In the genomic region with DNA sequence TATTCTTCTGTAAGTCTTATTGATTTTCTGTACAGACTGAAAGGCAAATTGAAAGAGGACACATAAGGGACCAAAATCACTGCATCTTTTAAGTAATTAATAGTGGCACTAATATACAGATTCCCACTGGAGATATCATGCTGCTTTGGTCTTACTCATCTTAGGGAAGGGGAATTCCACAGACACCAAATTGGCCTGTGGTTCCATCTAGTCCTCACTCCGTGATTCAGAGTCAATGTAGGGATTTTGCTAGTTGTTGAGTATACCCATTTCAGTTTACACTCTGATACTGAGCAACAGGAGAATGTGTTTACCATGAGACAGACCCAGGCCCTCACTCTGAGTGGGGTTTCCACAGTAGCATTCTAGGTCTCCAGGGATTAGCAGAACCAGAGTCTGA, we compare ENCODE assay signal across 23 cellular contexts. TPM values are rescaled to one million over a fixed set of nuclear protein-coding genes. Genes with fewer than 3 reads are reported as not detected.
DNase-seq lines count a peak whose midpoint lies in the region; ATAC-seq, FAIRE-seq and TF ChIP-seq lines count a peak whose summit lies in the region.
"Had no signal": no experiment of that assay in that cellular context is flagged by ENCODE, and none has a peak within 500 bp of the region (broad histone marks: within the 10 kb centered on the region; RNA-seq: fewer than 3 reads in every experiment).

No MANE protein-coding gene starts in this region.

- FAIRE-seq in bronchial epithelial cell (lab: Jason Lieb, UNC), result no peak
- FAIRE-seq: GM12892, keratinocyte, urothelium cell line had no signal

- DNase-seq in ELR (ENCODE audit: low read depth), result peak; percentile 64
- peak; percentile 42 for DNase-seq in bronchial epithelial cell (ENCODE audit: low read depth)
- peak; percentile 52 for DNase-seq in non-pigmented ciliary epithelial cell (ENCODE audit: low read depth)
- no peak for DNase-seq in stimulated activated CD4-positive, alpha-beta T cell treated with anti-CD3 and anti-CD28 coated beads, Interleukin-2, amount 100 ng/mL, for 48 hours
- DNase-seq in NCI-H1417 (lab: John Stamatoyannopoulos, UW), result no peak
- DNase-seq in GM20000 (ENCODE audit: low spot score), result no peak
- DNase-seq: activated CD8-positive, alpha-beta T cell treated with anti-CD3 and anti-CD28 coated beads for 36 hours; activated gamma-delta T cell; activated T-cell treated with anti-CD3 and anti-CD28 coated beads for 4 hours; CD4-positive, alpha-beta T cell; lower lobe of right lung; MM.1S; NCI-H2171; NCI-H524 treated with DMSO at 0.1 percent for 48 hours; RPMI8226 had no signal

- peak; percentile 42 for ATAC-seq in HG03520 (IDR thresholded peaks at IDR 0.05; ENCODE audit: unreplicated experiment)
- ATAC-seq: activated CD8-positive, alpha-beta T cell treated with anti-CD3 and anti-CD28 coated beads for 36 hours; gastroesophageal sphincter; GM23338; lower lobe of right lung; WTC11 had no signal

- no peak overlapping the region for H3K4me3 ChIP-seq in bronchial epithelial cell (ENCODE audit: low read depth, low read length)
- H3K4me3 ChIP-seq: gastroesophageal sphincter, GM23338, lower lobe of right lung, neural progenitor cell had no signal

- H3K27me3 ChIP-seq in bronchial epithelial cell (ENCODE audit: control insufficient read depth, insufficient read depth, low read length), result no peaks in the 10 kb centered on the region
- H3K27me3 ChIP-seq: gastroesophageal sphincter, neural progenitor cell had no signal

- no peaks in the 10 kb centered on the region for H3K36me3 ChIP-seq in bronchial epithelial cell (ENCODE audit: control insufficient read depth, insufficient read depth, low read length)
- H3K36me3 ChIP-seq: gastroesophageal sphincter, lower lobe of right lung, neural progenitor cell had no signal

- TF ChIP-seq CTCF in bronchial epithelial cell (IDR thresholded peaks at IDR 0.05; ENCODE audit: insufficient read depth, low read length, severe bottlenecking) (no peak), GM20000 (IDR thresholded peaks at IDR 0.05; ENCODE audit: extremely low read depth, missing control alignments) (no peak)

RNA-seq across cellular contexts. Expression of a gene that starts 47.6 kb away (rescaled TPM):
- total RNA-seq in bronchial epithelial cell, result 71.3 and 111 TPM in 2 replicates

Comparison
In these comparisons a context has a peak if more than half of its experiments do, and no peak if none do; other contexts are left out.
1. DNase-seq: peak in ELR (single experiment), bronchial epithelial cell (single experiment) and non-pigmented ciliary epithelial cell (single experiment); none in stimulated activated CD4-positive, alpha-beta T cell treated with anti-CD3 and anti-CD28 coated beads, Interleukin-2, amount 100 ng/mL, for 48 hours (0 of 2), NCI-H1417 (0 of 3) and GM20000 (single experiment).